8 cellular contexts compared by ENCODE assay signal in the genomic region with DNA sequence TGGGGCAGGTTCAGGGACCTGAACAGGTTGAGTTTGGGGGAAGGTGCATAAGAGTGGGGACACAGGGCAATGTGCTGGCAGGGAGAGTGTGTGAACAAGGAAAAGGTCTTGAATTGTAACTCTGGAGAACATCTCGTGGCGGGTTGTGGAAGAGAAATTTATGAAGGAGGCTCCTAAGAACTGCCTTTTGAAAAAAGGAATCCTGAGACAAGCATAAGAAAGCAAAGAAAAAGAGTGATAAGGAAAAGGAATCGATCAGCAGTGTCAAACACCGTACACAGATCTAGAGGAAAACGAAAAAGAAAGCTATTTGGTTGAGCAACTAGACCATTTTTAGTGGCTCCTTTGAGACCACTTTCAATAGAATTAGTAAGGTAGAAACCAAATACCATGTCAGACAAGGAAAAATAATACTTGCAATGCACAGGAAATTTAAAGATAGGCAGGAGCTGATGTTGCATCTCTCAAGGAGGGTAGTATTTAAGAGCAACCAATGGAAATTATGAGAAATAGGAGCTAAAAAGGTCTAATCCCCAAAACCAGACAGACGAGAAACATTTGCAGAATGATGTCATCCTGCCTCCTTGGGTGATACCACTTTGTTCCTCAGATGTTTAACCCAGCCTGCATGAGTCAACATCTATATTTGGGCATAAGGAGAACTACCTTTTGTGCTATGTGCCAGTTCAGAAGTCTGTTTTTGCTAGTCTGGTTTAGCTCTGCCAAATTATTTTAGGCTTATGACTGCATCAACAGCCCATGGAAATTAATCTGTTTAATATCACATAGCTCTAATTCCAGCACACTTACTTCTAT.
A peak's percentile ranks its signal among the peaks of the same experiment; 100 is the strongest.
DNase-seq lines count a peak whose midpoint lies in the region; ATAC-seq lines count a peak whose summit lies in the region.

No MANE protein-coding gene starts in this region.

- peak; percentile 97 for ATAC-seq in activated CD8-positive, alpha-beta memory T cell treated with anti-CD3 and anti-CD28 coated beads, Interleukin-2, amount 10 ng/mL, durations not matched to agents 7 days and 5 days
- ATAC-seq in GM21825 (IDR thresholded peaks at IDR 0.05; ENCODE audit: unreplicated experiment): peak; percentile 89

- H3K27ac Mint-ChIP-seq in activated CD8-positive, alpha-beta memory T cell treated with anti-CD3 and anti-CD28 coated beads, Interleukin-2, amount 10 ng/mL, durations not matched to agents 7 days and 5 days: peak overlapping the region; percentile 83
- H3K27ac Mint-ChIP-seq in IgD-negative memory B cell: peak overlapping the region in 1 of 3 donors; percentile 7
- H3K27ac Mint-ChIP-seq in activated CD4-positive, alpha-beta T cell treated with anti-CD3 and anti-CD28 coated beads, Interleukin-2, amount 10 ng/mL, durations not matched to agents 24 days and 14 days: peak overlapping the region; percentile 87

- no peaks in the 10 kb centered on the region for H3K27me3 Mint-ChIP-seq in activated CD8-positive, alpha-beta memory T cell treated with anti-CD3 and anti-CD28 coated beads, Interleukin-2, amount 10 ng/mL, durations not matched to agents 7 days and 5 days
- no peaks in the 10 kb centered on the region for H3K27me3 Mint-ChIP-seq in IgD-negative memory B cell
- no peaks in the 10 kb centered on the region for H3K27me3 Mint-ChIP-seq in activated CD4-positive, alpha-beta T cell treated with anti-CD3 and anti-CD28 coated beads, Interleukin-2, amount 10 ng/mL, durations not matched to agents 24 days and 14 days

- peaks cover 1% of the 10 kb centered on the region for H3K36me3 Mint-ChIP-seq in activated CD8-positive, alpha-beta memory T cell treated with anti-CD3 and anti-CD28 coated beads, Interleukin-2, amount 10 ng/mL, durations not matched to agents 7 days and 5 days
- H3K36me3 Mint-ChIP-seq in IgD-negative memory B cell: no peaks in the 10 kb centered on the region
- H3K36me3 Mint-ChIP-seq in activated CD4-positive, alpha-beta T cell treated with anti-CD3 and anti-CD28 coated beads, Interleukin-2, amount 10 ng/mL, durations not matched to agents 24 days and 14 days (ENCODE audit: low read depth): peaks cover 1% of the 10 kb centered on the region

- intact Hi-C loops in activated CD4-positive, alpha-beta T cell treated with anti-CD3 and anti-CD28 coated beads, Interleukin-2, amount 10 ng/mL, durations not matched to agents 24 days and 14 days (cut with micrococcal nuclease): loop anchor here (1.0 to 2.0 kb wide), 4 partner anchors 29 to 65 kb away; partner anchors contain the start of gene STK38L

- H3K4me3 Mint-ChIP-seq in activated CD8-positive, alpha-beta memory T cell treated with anti-CD3 and anti-CD28 coated beads, Interleukin-2, amount 10 ng/mL, durations not matched to agents 7 days and 5 days: peak overlapping the region; percentile 50
- H3K4me3 Mint-ChIP-seq in IgD-negative memory B cell: peak overlapping the region in 3 of 4 donors; percentile 24 to 83 (median 38)
- H3K4me3 Mint-ChIP-seq in activated CD4-positive, alpha-beta T cell treated with anti-CD3 and anti-CD28 coated beads, Interleukin-2, amount 10 ng/mL, durations not matched to agents 24 days and 14 days: peak overlapping the region; percentile 61

- DNase-seq in activated CD8-positive, alpha-beta memory T cell treated with anti-CD3 and anti-CD28 coated beads, Interleukin-2, amount 10 ng/mL, durations not matched to agents 7 days and 5 days: peak; percentile 58
- no peak for DNase-seq in activated CD8-positive, alpha-beta memory T cell treated with anti-CD3 and anti-CD28 coated beads, Interleukin-2, amount 50 U/mL, for 4 hours
- peak; percentile 80 for DNase-seq in activated CD4-positive, alpha-beta T cell treated with anti-CD3 and anti-CD28 coated beads, Interleukin-2, amount 10 ng/mL, durations not matched to agents 24 days and 14 days
- DNase-seq in globus pallidus (ENCODE audit: low spot score) (peak; percentile 21), NCI-H146 (lab: John Stamatoyannopoulos, UW) (no peak)
- peak; percentile 42 for DNase-seq in stimulated activated CD4-positive, alpha-beta T cell treated with anti-CD3 and anti-CD28 coated beads, Interleukin-1b, Interleukin-23, amount 100 ng/mL, for 48 hours

- CTCF ChIA-PET in activated CD8-positive, alpha-beta memory T cell treated with anti-CD3 and anti-CD28 coated beads, Interleukin-2, amount 10 ng/mL, durations not matched to agents 7 days and 5 days (lab: Charles Lee): interaction anchor here (1.0 to 2.1 kb wide), 3 partner anchors 11 to 127 kb away, joined by 3 to 4 read pairs (median 3); no protein-coding TSS in a partner anchor

- H3K4me1 Mint-ChIP-seq in activated CD8-positive, alpha-beta memory T cell treated with anti-CD3 and anti-CD28 coated beads, Interleukin-2, amount 10 ng/mL, durations not matched to agents 7 days and 5 days: peaks cover 43% of the 10 kb centered on the region
- peaks cover 16 to 23% (median 17%) of the 10 kb centered on the region in 3 donors for H3K4me1 Mint-ChIP-seq in IgD-negative memory B cell
- H3K4me1 Mint-ChIP-seq in activated CD4-positive, alpha-beta T cell treated with anti-CD3 and anti-CD28 coated beads, Interleukin-2, amount 10 ng/mL, durations not matched to agents 24 days and 14 days: peaks cover 39% of the 10 kb centered on the region

- H3K9me3 Mint-ChIP-seq in activated CD8-positive, alpha-beta memory T cell treated with anti-CD3 and anti-CD28 coated beads, Interleukin-2, amount 10 ng/mL, durations not matched to agents 7 days and 5 days (ENCODE audit: low read depth): no peaks in the 10 kb centered on the region
- H3K9me3 Mint-ChIP-seq in IgD-negative memory B cell: no peaks in the 10 kb centered on the region
- H3K9me3 Mint-ChIP-seq in activated CD4-positive, alpha-beta T cell treated with anti-CD3 and anti-CD28 coated beads, Interleukin-2, amount 10 ng/mL, durations not matched to agents 24 days and 14 days: no peaks in the 10 kb centered on the region

Comparison
In these comparisons a context has a peak if more than half of its experiments do, and no peak if none do; other contexts are left out.
1. DNase-seq: peak in activated CD8-positive, alpha-beta memory T cell treated with anti-CD3 and anti-CD28 coated beads, Interleukin-2, amount 10 ng/mL, durations not matched to agents 7 days and 5 days (single experiment), activated CD4-positive, alpha-beta T cell treated with anti-CD3 and anti-CD28 coated beads, Interleukin-2, amount 10 ng/mL, durations not matched to agents 24 days and 14 days (single experiment), globus pallidus (single experiment) and stimulated activated CD4-positive, alpha-beta T cell treated with anti-CD3 and anti-CD28 coated beads, Interleukin-1b, Interleukin-23, amount 100 ng/mL, for 48 hours (single experiment); none in activated CD8-positive, alpha-beta memory T cell treated with anti-CD3 and anti-CD28 coated beads, Interleukin-2, amount 50 U/mL, for 4 hours (single experiment) and NCI-H146 (single experiment).
2. Peak in every context shown above with its lines, with median percentiles within 50 percentile points of each other: H3K4me3 Mint-ChIP-seq.